ENCODE assay signal across 8 cellular contexts in the genomic region with DNA sequence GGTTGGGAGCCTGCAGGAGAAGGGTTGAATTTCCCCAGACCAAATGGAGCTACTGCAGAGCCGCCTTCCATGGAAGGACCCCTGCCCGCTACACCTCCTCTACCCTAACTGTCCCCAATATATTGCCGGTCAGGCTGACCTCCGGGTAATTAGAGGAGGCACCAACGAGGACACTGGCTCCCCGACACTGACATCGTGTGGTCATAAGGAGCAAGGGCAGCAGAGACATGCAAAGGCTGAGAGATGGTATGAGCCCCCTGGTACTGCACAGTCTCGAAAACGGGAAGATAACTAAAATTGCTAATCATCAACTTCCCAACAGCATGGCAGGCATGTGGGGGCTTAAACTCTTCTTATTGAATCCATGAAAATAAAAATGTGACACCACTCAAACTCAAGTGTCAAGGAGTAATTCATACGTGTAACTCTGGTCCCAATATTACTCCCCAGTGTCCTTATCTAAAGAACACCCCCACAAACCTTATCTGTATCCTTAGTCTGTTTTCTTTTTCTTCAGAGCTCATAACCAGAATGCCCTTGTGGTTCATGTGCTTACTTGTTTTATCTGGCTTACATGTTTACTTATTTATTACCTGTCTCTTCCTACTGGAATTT. TPM values are rescaled to one million over a fixed set of nuclear protein-coding genes. Genes with fewer than 3 reads are reported as not detected.
DNase-seq lines count a peak whose midpoint lies in the region; ATAC-seq, FAIRE-seq and TF ChIP-seq lines count a peak whose summit lies in the region.

No MANE protein-coding gene starts in this region.

- TF ChIP-seq RAD21 in A549 (conservative IDR thresholded peaks at IDR 0.05 in 1 of 2, IDR thresholded peaks at IDR 0.05 in 1 of 2), result peak; percentile 69 to 74

- no peaks in the 10 kb centered on the region for H3K27me3 ChIP-seq in endocrine pancreas (ENCODE audit: control insufficient read depth, insufficient read depth, low read length)
- H3K27me3 ChIP-seq in transverse colon, result peaks cover 5% of the 10 kb centered on the region

- H3K9ac ChIP-seq in endocrine pancreas (ENCODE audit: control insufficient read depth, insufficient read depth, low read length), result no peak overlapping the region

- no peak overlapping the region for H3K4me3 ChIP-seq in A549
- peak overlapping the region; percentile 19 for H3K4me3 ChIP-seq in endocrine pancreas (ENCODE audit: control insufficient read depth, insufficient read depth, low read length)
- H3K4me3 ChIP-seq in mucosa of descending colon, result no peak overlapping the region
- no peak overlapping the region for H3K4me3 ChIP-seq in transverse colon

- no peaks in the 10 kb centered on the region for H3K36me3 ChIP-seq in endocrine pancreas (ENCODE audit: control insufficient read depth, insufficient read depth, low read length)
- H3K36me3 ChIP-seq in mucosa of descending colon (ENCODE audit: low read depth), result no peaks in the 10 kb centered on the region
- H3K36me3 ChIP-seq in transverse colon, result no peaks in the 10 kb centered on the region

- CTCF ChIA-PET in A549 (lab: Yijun Ruan, JAX) (interaction anchor here (0.7 to 5.2 kb wide), 27 partner anchors 9 to 387 kb away, joined by 3 to 49 read pairs (median 4); no protein-coding TSS in a partner anchor), HEK293T (lab: Yijun Ruan, JAX) (interaction anchor here (0.5 to 2.0 kb wide), 6 partner anchors 10 to 66 kb away, joined by 4 to 8 read pairs (median 4); no protein-coding TSS in a partner anchor)

- no peak overlapping the region for H3K27ac ChIP-seq in A549
- no peak overlapping the region for H3K27ac ChIP-seq in transverse colon

- intact Hi-C loops in mucosa of descending colon (cut with DNase I, micrococcal nuclease) (loop anchor here in 1 of 2 donors (10.0 kb wide), 1 partner anchor 71 kb away; no protein-coding TSS in a partner anchor), transverse colon (cut with DNase I; ENCODE audit: low total_unique reads) (loop anchor here (5.0 kb wide), 1 partner anchor 416 kb away; no protein-coding TSS in a partner anchor)

- no peak for TF ChIP-seq POLR2A in A549 (IDR thresholded peaks at IDR 0.05; ENCODE audit: low read length)
- no peak for TF ChIP-seq POLR2A in transverse colon (IDR thresholded peaks at IDR 0.05)

- POLR2A ChIA-PET in A549 (lab: Yijun Ruan, JAX) (no interaction called here), HEK293T (lab: Yijun Ruan, JAX) (no interaction called here)

- H3K4me2 ChIP-seq in A549, result peak overlapping the region; percentile 32; the same call in 2 of the 3 replicates

- TF ChIP-seq EP300 in A549 (IDR thresholded peaks at IDR 0.05), result no peak
- no peak for TF ChIP-seq EP300 in transverse colon (IDR thresholded peaks at IDR 0.05; ENCODE audit: low read depth)

- TF ChIP-seq CTCF in A549 (IDR thresholded peaks at IDR 0.05) (peak; percentile 65), GM12872 (IDR thresholded peaks at IDR 0.05; ENCODE audit: insufficient read depth, low read depth, low read length) (peak; percentile 96), mucosa of descending colon (IDR thresholded peaks at IDR 0.05) (peak; percentile 68), transverse colon (IDR thresholded peaks at IDR 0.05) (peak; percentile 69 to 83 (median 75))

- 5% methylated on average over 10 of the region's 10 CpGs for WGBS in A549 (ENCODE audit: missing lambda C conversion rate)
- WGBS in transverse colon (ENCODE audit: low coverage in 1 of 2), 2 donors, result 0 to 3% methylated on average over 3 to 9 of the region's 10 CpGs

- H3K9me3 ChIP-seq in A549, result no peaks in the 10 kb centered on the region
- H3K9me3 ChIP-seq in endocrine pancreas (ENCODE audit: control insufficient read depth, low read length), result no peaks in the 10 kb centered on the region
- no peaks in the 10 kb centered on the region for H3K9me3 ChIP-seq in mucosa of descending colon
- no peaks in the 10 kb centered on the region for H3K9me3 ChIP-seq in transverse colon

- in situ Hi-C loops in transverse colon (cut with MboI; ENCODE audit: low pct_ligation_motif_present in 1 of 4, low pct_unique_long_range_greater_than_20kb in 1 of 4, low sequenced_read_pairs in 3 of 4), result loop anchor here in 1 of 4 donors (25.0 kb wide), 1 partner anchor 279 kb away; a partner anchor contains a TSS

- DNase-seq in A549 (ENCODE audit: low read depth in 1 of 2, low spot score in 1 of 2) (peak; percentile 58 to 82), HEK293T (ENCODE audit: extremely low spot score) (peak; percentile 79), M059J (ENCODE audit: low read depth) (peak; percentile 64), SW480 (ENCODE audit: low spot score) (peak; percentile 79), mucosa of descending colon (peak; percentile 49 to 63 (median 54)), transverse colon (peak; percentile 45)

- FAIRE-seq in A549 (lab: Jason Lieb, UNC), result peak; percentile 88

- ATAC-seq in A549, result peak; percentile 62 to 75
- ATAC-seq in mucosa of descending colon, result peak; percentile 47

- H3K4me1 ChIP-seq in A549, result peaks cover 5% of the 10 kb centered on the region; the same call in 2 of the 3 replicates
- no peaks in the 10 kb centered on the region for H3K4me1 ChIP-seq in endocrine pancreas (ENCODE audit: control insufficient read depth, insufficient read depth, low read length)
- peaks cover 6% of the 10 kb centered on the region for H3K4me1 ChIP-seq in mucosa of descending colon (ENCODE audit: low read depth)
- peaks cover 10 to 26% (median 18%) of the 10 kb centered on the region in 4 donors for H3K4me1 ChIP-seq in transverse colon

TF ChIP-seq in A549, 52 proteins besides CTCF, POLR2A, EP300 and RAD21:
- TF ChIP-seq FOXS1 (CRISPR knock-in tag; IDR thresholded peaks at IDR 0.05), result no peak
- TF ChIP-seq NFE2L2 (conservative IDR thresholded peaks at IDR 0.05; ENCODE audit: low read length), result no peak
- no peak for TF ChIP-seq HOXB5 (CRISPR knock-in tag; IDR thresholded peaks at IDR 0.05)
- TF ChIP-seq SMC3 (IDR thresholded peaks at IDR 0.05), result peak; percentile 64

TF ChIP-seq in HEK293T, 16 proteins besides CTCF, POLR2A, EP300 and RAD21:
- TF ChIP-seq HDGF (IDR thresholded peaks at IDR 0.05; ENCODE audit: borderline replicate concordance) (no peak), ZNF384 (IDR thresholded peaks at IDR 0.05) (no peak), FOXA1 (IDR thresholded peaks at IDR 0.05) (no peak), NFRKB (IDR thresholded peaks at IDR 0.05) (no peak), BHLHE40 (IDR thresholded peaks at IDR 0.05; ENCODE audit: borderline replicate concordance) (no peak), FOXM1 (IDR thresholded peaks at IDR 0.05; ENCODE audit: borderline replicate concordance) (no peak), SP1 (IDR thresholded peaks at IDR 0.05) (no peak), ELF4 (IDR thresholded peaks at IDR 0.05) (no peak), L3MBTL2 (conservative IDR thresholded peaks at IDR 0.05) (no peak), CTBP1 (IDR thresholded peaks at IDR 0.05; ENCODE audit: borderline replicate concordance) (no peak), LEF1 (IDR thresholded peaks at IDR 0.05; ENCODE audit: borderline replicate concordance) (no peak), ARNT (IDR thresholded peaks at IDR 0.05) (no peak), SUZ12 (IDR thresholded peaks at IDR 0.05) (no peak), TARDBP (IDR thresholded peaks at IDR 0.05) (no peak)
- TF ChIP-seq, protein P1, sequence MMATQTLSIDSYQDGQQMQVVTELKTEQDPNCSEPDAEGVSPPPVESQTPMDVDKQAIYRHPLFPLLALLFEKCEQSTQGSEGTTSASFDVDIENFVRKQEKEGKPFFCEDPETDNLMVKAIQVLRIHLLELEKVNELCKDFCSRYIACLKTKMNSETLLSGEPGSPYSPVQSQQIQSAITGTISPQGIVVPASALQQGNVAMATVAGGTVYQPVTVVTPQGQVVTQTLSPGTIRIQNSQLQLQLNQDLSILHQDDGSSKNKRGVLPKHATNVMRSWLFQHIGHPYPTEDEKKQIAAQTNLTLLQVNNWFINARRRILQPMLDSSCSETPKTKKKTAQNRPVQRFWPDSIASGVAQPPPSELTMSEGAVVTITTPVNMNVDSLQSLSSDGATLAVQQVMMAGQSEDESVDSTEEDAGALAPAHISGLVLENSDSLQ (IDR thresholded peaks at IDR 0.05), result no peak

RNA-seq across cellular contexts. Expression of a gene that starts 4.4 kb away (rescaled TPM):
- polyA plus RNA-seq in A549 (2011; rRNA removed), result 5.2 and 6.0 TPM in 2 replicates
- polyA plus RNA-seq in A549 (2012; cell fraction: cytosol; rRNA removed), result 18.9 and 23.3 TPM in 2 replicates
- polyA plus RNA-seq in A549 (2012; cell fraction: nucleus; rRNA removed), result 23.4 and 30.6 TPM in 2 replicates
- polyA plus RNA-seq in A549 (2017; fragmentation: RNase III; extraction: RNeasy Plus Mini Kit Qiagen cat#74134 plus additional on column Dnase treatment), result 15.9 to 26.7 TPM (median 22.9 TPM) in 3 replicates
- 2.0 and 2.1 TPM in 2 replicates for polyA minus RNA-seq in A549 (2011; rRNA and poly(A)+ RNA removed)
- total RNA-seq in M059J (2014; rRNA removed; shearing (Covaris generic)), result 114 and 146 TPM in 2 replicates
- 10 to 100 TPM in 2 of 3 donors, 1 to 10 TPM in 1; 4.6 to 21.3 (median 20.7) TPM for total RNA-seq in mucosa of descending colon
- 100 to 1,000 TPM in 1 of 4 donors, 10 to 100 TPM in 2, 1 to 10 TPM in 1; 8.2 to 124 (median 31.0) TPM for total RNA-seq in transverse colon

RNA-seq across cellular contexts. Expression of a gene that starts 56.3 kb away (rescaled TPM):
- polyA plus RNA-seq in A549 (2011; rRNA removed) (not detected in 2 replicates), A549 (2017; fragmentation: RNase III; extraction: RNeasy Plus Mini Kit Qiagen cat#74134 plus additional on column Dnase treatment) (not detected in 3 replicates)
- polyA plus RNA-seq in A549 (2012; cell fraction: cytosol; rRNA removed), result not detected in 2 replicates
- polyA plus RNA-seq in A549 (2012; cell fraction: nucleus; rRNA removed), result 0.07 TPM in 1 of 2 replicates, not detected in the other
- not detected in 2 replicates for polyA minus RNA-seq in A549 (2011; rRNA and poly(A)+ RNA removed)
- total RNA-seq in M059J (2014; rRNA removed; shearing (Covaris generic)), result 0.86 TPM in 1 of 2 replicates, not detected in the other
- total RNA-seq in mucosa of descending colon (under 1 TPM in 1 of 3 donors, not detected in 2; 0.60 TPM), transverse colon (under 1 TPM in 1 of 4 donors, not detected in 3; 0.48 TPM)
